8 cellular contexts compared by ENCODE assay signal in the genomic region with DNA sequence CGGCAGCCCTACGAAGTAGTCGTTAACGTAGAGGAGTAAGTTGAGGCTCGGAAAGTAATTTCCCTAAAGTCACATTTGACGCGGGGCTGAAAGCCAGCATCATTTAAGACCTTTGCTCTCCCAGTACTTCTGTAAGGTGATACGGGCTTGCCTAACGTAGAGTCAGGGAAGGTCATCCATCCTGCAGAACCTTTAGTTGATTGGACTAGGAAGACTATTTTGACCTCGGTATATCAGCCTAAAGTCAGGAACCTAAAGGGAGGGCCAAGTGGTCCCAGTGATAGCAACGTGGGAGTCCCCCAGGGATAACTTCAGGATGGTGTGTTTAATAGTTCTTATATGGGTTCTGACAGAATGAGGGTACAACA. TPM values are rescaled to one million over a fixed set of nuclear protein-coding genes. Genes with fewer than 3 reads are reported as not detected.
DNase-seq lines count a peak whose midpoint lies in the region; ATAC-seq and TF ChIP-seq lines count a peak whose summit lies in the region.

No MANE protein-coding gene starts in this region.

- no peaks in the 10 kb centered on the region for H3F3A ChIP-seq in Loucy (ENCODE audit: low read depth)

- H3K27me3 Mint-ChIP-seq in natural killer cell (ENCODE audit: low read depth in 2 of 2): peaks cover 0 to 3% of the 10 kb centered on the region in 2 donors

- H3K4me1 ChIP-seq in BE2C (no peaks in the 10 kb centered on the region), Loucy (ENCODE audit: insufficient read depth, low read length, poor library complexity, severe bottlenecking) (peaks cover 9% of the 10 kb centered on the region)

- H2AFZ ChIP-seq in Loucy (ENCODE audit: low read length): no peak overlapping the region

- H3K9me3 ChIP-seq in BE2C (no peaks in the 10 kb centered on the region), Loucy (ENCODE audit: insufficient read depth, low read depth, low read length) (no peaks in the 10 kb centered on the region)

- peaks cover 37% of the 10 kb centered on the region for H3K36me3 ChIP-seq in BE2C
- peaks cover 13% of the 10 kb centered on the region; the same call in 1 of the 2 replicates for H3K36me3 ChIP-seq in Loucy (ENCODE audit: insufficient read depth, low read length)

- H4K20me1 ChIP-seq in Loucy (ENCODE audit: insufficient read depth, low read length, poor library complexity, severe bottlenecking): peaks cover 10% of the 10 kb centered on the region

- H3K27me3 ChIP-seq in BE2C (no peaks in the 10 kb centered on the region), Loucy (ENCODE audit: insufficient read depth, low read length, poor library complexity, severe bottlenecking) (no peaks in the 10 kb centered on the region), dorsolateral prefrontal cortex (no peaks in the 10 kb centered on the region)

- no peaks in the 10 kb centered on the region for H3K9me2 ChIP-seq in Loucy (replicated peaks; ENCODE audit: low read depth, low read length)

- H3K36me3 Mint-ChIP-seq in natural killer cell: peaks cover 11% of the 10 kb centered on the region

- H3K9me3 Mint-ChIP-seq in natural killer cell: no peaks in the 10 kb centered on the region

- no peak for ATAC-seq in natural killer cell

- peak overlapping the region; percentile 83 for H3K4me2 ChIP-seq in Loucy (ENCODE audit: low read depth, low read length, poor library complexity, severe bottlenecking)

- peak overlapping the region in 48 of 59 donors; percentile 5 to 94 (median 83) for H3K27ac ChIP-seq in dorsolateral prefrontal cortex

- intact Hi-C loops in dorsolateral prefrontal cortex (cut with DNase I): loop anchor here in 1 of 2 donors (5.0 to 10.0 kb wide), 3 partner anchors 69 to 664 kb away; partner anchors contain the start of gene UCK1
- intact Hi-C loops in natural killer cell (cut with micrococcal nuclease): no loop called here

- DNase-seq in BE2C (no peak), dorsolateral prefrontal cortex (no peak), natural killer cell (no peak), NCI-H82 (lab: John Stamatoyannopoulos, UW) (no peak), mesenteric fat pad (ENCODE audit: low spot score) (no peak), erythroblast (lab: John Stamatoyannopoulos, UW) (no peak), HT-29 (ENCODE audit: low spot score) (no peak)

- H3K4me3 ChIP-seq in BE2C (ENCODE audit: low read depth, low read length) (peak overlapping the region; percentile 100), Loucy (ENCODE audit: low read length, poor library complexity, severe bottlenecking) (peak overlapping the region; percentile 97), dorsolateral prefrontal cortex (peak overlapping the region; percentile 63 to 100 (median 96))

- peaks cover 17% of the 10 kb centered on the region in 2 donors for H3K4me1 Mint-ChIP-seq in natural killer cell

- TF ChIP-seq CTCF in BE2C (IDR thresholded peaks at IDR 0.05; ENCODE audit: low read depth, low read length): no peak
- no peak for TF ChIP-seq CTCF in Loucy (conservative IDR thresholded peaks at IDR 0.05; ENCODE audit: low read length)
- TF ChIP-seq CTCF in dorsolateral prefrontal cortex (IDR thresholded peaks at IDR 0.05 in 54 of 56, conservative IDR thresholded peaks at IDR 0.05 in 2 of 56; ENCODE audit: low read depth in 1 of 56, partially characterized antibody in 56 of 56): no peak
- no peak for TF ChIP-seq CTCF in natural killer cell (IDR thresholded peaks at IDR 0.05)

- peak overlapping the region; percentile 99 for H3K4me3 Mint-ChIP-seq in natural killer cell

- H3K27ac Mint-ChIP-seq in natural killer cell: peak overlapping the region; percentile 95 to 97

- peaks cover 49% of the 10 kb centered on the region for H3K79me2 ChIP-seq in Loucy (ENCODE audit: insufficient read depth, low read length)

- peak overlapping the region; percentile 99 for H3K9ac ChIP-seq in Loucy (ENCODE audit: low read depth, low read length, poor library complexity, severe bottlenecking)

- no peak for TF ChIP-seq POLR2A in erythroblast (IDR thresholded peaks at IDR 0.05; ENCODE audit: low read length)

RNA-seq across cellular contexts. Expression of gene NUP214, which starts 0.7 kb away (rescaled TPM):
- polyA plus RNA-seq in BE2C (2012; ENCODE audit: insufficient read depth, insufficient read length, low read depth): 59.8 TPM
- 10 to 100 TPM; 37.9 to 85.0 (median 52.8) TPM for total RNA-seq in dorsolateral prefrontal cortex
- 100 to 1,000 TPM; 125 to 133 (median 132) TPM for total RNA-seq in natural killer cell
- total RNA-seq in mesenteric fat pad: 68.4 TPM
- total RNA-seq in HT-29 (2014; rRNA removed; shearing (Covaris generic)): 12.6 and 18.4 TPM in 2 replicates

RNA-seq across cellular contexts. Expression of gene AIF1L, which starts 29.7 kb away (rescaled TPM):
- polyA plus RNA-seq in BE2C (2012; ENCODE audit: insufficient read depth, insufficient read length, low read depth): not detected
- total RNA-seq in dorsolateral prefrontal cortex: 100 to 1,000 TPM in 30 of 120 experiments, 10 to 100 TPM in 90; 23.4 to 303 (median 71.6) TPM
- total RNA-seq in natural killer cell: not detected
- 57.2 TPM for total RNA-seq in mesenteric fat pad
- 0.69 and 0.73 TPM in 2 replicates for total RNA-seq in HT-29 (2014; rRNA removed; shearing (Covaris generic))

Comparison
In these comparisons a context has a peak if more than half of its experiments do, and no peak if none do; other contexts are left out.
1. RNA of gene AIF1L, which starts 29.7 kb away (total RNA-seq): 23.4 to 303 TPM in dorsolateral prefrontal cortex and 57.2 TPM in mesenteric fat pad (single experiment); 0.69 to 0.73 TPM in HT-29 and not detected in natural killer cell; every median in the first group is over 10 times any median in the second.
2. Peak in every context shown above with its lines, with median percentiles within 50 percentile points of each other: H3K4me3 ChIP-seq.